ENCODE assay signal across 8 cellular contexts in the genomic region with DNA sequence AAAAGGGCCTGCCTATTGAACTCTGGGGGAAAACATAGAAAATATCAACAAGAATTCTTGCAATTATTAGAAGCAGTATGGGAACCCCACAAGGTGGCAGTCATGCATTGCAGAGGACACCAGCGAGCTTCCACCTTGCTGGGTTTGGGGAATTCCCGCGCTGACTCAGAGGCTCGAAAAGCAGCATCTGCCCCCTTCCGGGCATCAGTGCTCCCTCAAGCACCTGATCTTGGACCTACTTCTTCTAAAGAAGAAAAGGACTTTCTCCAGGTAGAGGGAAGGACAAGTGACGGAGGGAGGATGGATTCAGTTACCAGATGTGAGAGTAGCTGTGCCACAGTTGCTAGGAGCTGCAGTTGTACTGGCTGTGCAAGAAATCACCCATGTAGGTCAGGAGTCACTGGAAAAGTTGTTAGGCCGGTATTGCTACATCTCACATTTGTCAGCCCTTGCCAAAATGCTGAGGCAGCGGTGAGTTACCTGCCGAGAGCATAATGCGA.
DNase-seq lines count a peak whose midpoint lies in the region; ATAC-seq and TF ChIP-seq lines count a peak whose summit lies in the region.
"Not testable (repeated sequence)": the region's sequence is repeated elsewhere in the genome, so short reads cannot be mapped to it uniquely, and the experiment has no call there.

No MANE protein-coding gene starts in this region.

- DNase-seq in CD4-positive, alpha-beta T cell = peak; percentile 32 to 60 (median 44)
- DNase-seq in HT1080 (ENCODE audit: low read depth) (peak; percentile 37), NCI-H510A treated with DMSO at 0.1 percent for 48 hours (lab: John Stamatoyannopoulos, UW) (peak; percentile 81), WERI-Rb-1 (peak; percentile 83), foreskin keratinocyte (peak; percentile 65 to 82), neural crest cell (ENCODE audit: low read depth, low spot score) (peak; percentile 54)
- DNase-seq in activated naive CD8-positive, alpha-beta T cell treated with anti-CD3 and anti-CD28 coated beads, Interleukin-2, amount 10 ng/mL, durations not matched to agents 7 days and 5 days = peak; percentile 57
- DNase-seq in stimulated activated CD8-positive, alpha-beta memory T cell treated with anti-CD3 and anti-CD28 coated beads, Interleukin-15, amount 100 ng/mL, for 24 hours (ENCODE audit: low read depth) = peak; percentile 14

- H3K4me3 ChIP-seq in WERI-Rb-1 (ENCODE audit: low read depth, low read length) = not testable (repeated sequence)

- not testable (repeated sequence) for H3K4me1 ChIP-seq in foreskin keratinocyte

- not testable (repeated sequence) for H3K9me3 Mint-ChIP-seq in CD4-positive, alpha-beta T cell; activated naive CD8-positive, alpha-beta T cell treated with anti-CD3 and anti-CD28 coated beads, Interleukin-2, amount 10 ng/mL, durations not matched to agents 7 days and 5 days; neural crest cell

- ATAC-seq in CD4-positive, alpha-beta T cell (ENCODE audit: poor library complexity); activated naive CD8-positive, alpha-beta T cell treated with anti-CD3 and anti-CD28 coated beads, Interleukin-2, amount 10 ng/mL, durations not matched to agents 7 days and 5 days (ENCODE audit: low read depth): not testable (repeated sequence)
- peak; percentile 64 for ATAC-seq in foreskin keratinocyte

- H3K4me1 Mint-ChIP-seq in CD4-positive, alpha-beta T cell (ENCODE audit: low read depth); activated naive CD8-positive, alpha-beta T cell treated with anti-CD3 and anti-CD28 coated beads, Interleukin-2, amount 10 ng/mL, durations not matched to agents 7 days and 5 days: not testable (repeated sequence)
- peaks cover 13% of the 10 kb centered on the region for H3K4me1 Mint-ChIP-seq in neural crest cell

- CTCF ChIA-PET in CD4-positive, alpha-beta T cell (lab: Charles Lee) = interaction anchor here (0.7 to 1.1 kb wide), 2 partner anchors 9 to 651 kb away, joined by 3 to 4 read pairs; no protein-coding TSS in a partner anchor

- intact Hi-C loops in CD4-positive, alpha-beta T cell (cut with DNase I, micrococcal nuclease) = loop anchor here (2.0 to 5.0 kb wide), 3 partner anchors 85 to 644 kb away; no protein-coding TSS in a partner anchor

- H3K27me3 Mint-ChIP-seq in CD4-positive, alpha-beta T cell = peaks cover 11% of the 10 kb centered on the region
- H3K27me3 Mint-ChIP-seq in activated naive CD8-positive, alpha-beta T cell treated with anti-CD3 and anti-CD28 coated beads, Interleukin-2, amount 10 ng/mL, durations not matched to agents 7 days and 5 days; neural crest cell (ENCODE audit: low read depth): not testable (repeated sequence)

- peak; percentile 67 for TF ChIP-seq CTCF in CD4-positive, alpha-beta T cell (IDR thresholded peaks at IDR 0.05)
- TF ChIP-seq CTCF in WERI-Rb-1 (IDR thresholded peaks at IDR 0.05; ENCODE audit: low read depth, low read length) = peak; percentile 52; the same call in 1 of the 2 replicates
- TF ChIP-seq CTCF in foreskin keratinocyte (conservative IDR thresholded peaks at IDR 0.05) = peak; percentile 98
- TF ChIP-seq CTCF in neural crest cell (conservative IDR thresholded peaks at IDR 0.05) = peak; percentile 90

- H3K4me3 Mint-ChIP-seq in CD4-positive, alpha-beta T cell; activated naive CD8-positive, alpha-beta T cell treated with anti-CD3 and anti-CD28 coated beads, Interleukin-2, amount 10 ng/mL, durations not matched to agents 7 days and 5 days; neural crest cell: not testable (repeated sequence)

- POLR2A ChIA-PET in CD4-positive, alpha-beta T cell (lab: Charles Lee); activated naive CD8-positive, alpha-beta T cell treated with anti-CD3 and anti-CD28 coated beads, Interleukin-2, amount 10 ng/mL, durations not matched to agents 7 days and 5 days (lab: Charles Lee): not testable (repeated sequence)

- H3K36me3 Mint-ChIP-seq in CD4-positive, alpha-beta T cell (ENCODE audit: low read depth); activated naive CD8-positive, alpha-beta T cell treated with anti-CD3 and anti-CD28 coated beads, Interleukin-2, amount 10 ng/mL, durations not matched to agents 7 days and 5 days; neural crest cell (ENCODE audit: low read depth): not testable (repeated sequence)

- H3K27me3 ChIP-seq in CD4-positive, alpha-beta T cell (ENCODE audit: control insufficient read depth, insufficient read depth, low read length); WERI-Rb-1 (ENCODE audit: insufficient read depth, low read depth, severe bottlenecking); foreskin keratinocyte: not testable (repeated sequence)

- not testable (repeated sequence) for H3K9me3 ChIP-seq in CD4-positive, alpha-beta T cell (ENCODE audit: control insufficient read depth, low read length); WERI-Rb-1 (ENCODE audit: severe bottlenecking)

- H3K36me3 ChIP-seq in WERI-Rb-1 = not testable (repeated sequence)

- not testable (repeated sequence) for H3K27ac Mint-ChIP-seq in CD4-positive, alpha-beta T cell; activated naive CD8-positive, alpha-beta T cell treated with anti-CD3 and anti-CD28 coated beads, Interleukin-2, amount 10 ng/mL, durations not matched to agents 7 days and 5 days
- peak overlapping the region; percentile 20 for H3K27ac Mint-ChIP-seq in neural crest cell (ENCODE audit: unreplicated experiment)

- not testable (repeated sequence) for H3K27ac ChIP-seq in CD4-positive, alpha-beta T cell (ENCODE audit: low read depth, low read length); WERI-Rb-1; foreskin keratinocyte

Comparison
In these comparisons a context has a peak if more than half of its experiments do, and no peak if none do; other contexts are left out.
1. DNase-seq: peak in every context shown above with its lines; median percentile 83 in WERI-Rb-1; 81 in NCI-H510A treated with DMSO at 0.1 percent for 48 hours; 74 in foreskin keratinocyte; 57 in activated naive CD8-positive, alpha-beta T cell treated with anti-CD3 and anti-CD28 coated beads, Interleukin-2, amount 10 ng/mL, durations not matched to agents 7 days and 5 days; 54 in neural crest cell; 44 in CD4-positive, alpha-beta T cell; 37 in HT1080; 14 in stimulated activated CD8-positive, alpha-beta memory T cell treated with anti-CD3 and anti-CD28 coated beads, Interleukin-15, amount 100 ng/mL, for 24 hours.